ENCODE assay signal across 1 cellular context in genomic region chr13:46598820-46599180, GRCh38.
TF ChIP-seq lines count a peak whose summit lies in the region.

No MANE protein-coding gene starts in this region.

TF ChIP-seq in GM23338, 12 proteins besides CTCF, POLR2A, EP300 and RAD21 (continued from another document):
- no peak for TF ChIP-seq POLR2AphosphoS5 (IDR thresholded peaks at IDR 0.05; ENCODE audit: low read depth)
TF ChIP-seq in GM23338: peak in this region for 0.
